ENCODE assay signal across 10 cellular contexts in the genomic region with DNA sequence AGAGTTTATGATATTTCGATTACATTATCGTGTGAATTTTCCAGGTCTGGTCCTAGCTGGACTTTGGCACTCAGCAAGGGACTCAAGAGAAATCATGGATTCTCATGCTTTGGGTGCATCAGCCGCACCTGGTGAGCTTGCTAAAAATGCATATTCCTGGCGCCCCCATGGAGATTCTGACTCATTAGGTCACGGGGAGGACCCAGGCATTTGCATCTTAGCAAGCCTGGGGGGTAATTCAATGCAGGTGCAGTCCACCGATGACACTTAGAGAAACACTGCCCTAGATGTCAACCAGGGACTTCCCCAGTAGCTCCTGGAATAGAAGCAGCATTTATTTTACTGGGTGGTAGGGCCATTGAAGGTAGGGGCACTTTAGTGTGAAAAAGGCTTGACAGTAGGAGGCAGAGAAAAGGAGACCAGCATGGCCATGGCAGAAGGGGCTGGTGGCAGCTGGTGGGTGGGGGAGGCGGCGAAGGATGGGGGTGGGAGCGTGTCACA.
DNase-seq lines count a peak whose midpoint lies in the region; ATAC-seq and TF ChIP-seq lines count a peak whose summit lies in the region.
"Had no signal": no experiment of that assay in that cellular context is flagged by ENCODE, and none has a peak within 500 bp of the region (broad histone marks: within the 10 kb centered on the region; RNA-seq: fewer than 3 reads in every experiment).

No MANE protein-coding gene starts in this region.

- H3K9me3 ChIP-seq in WERI-Rb-1 (ENCODE audit: severe bottlenecking): no peaks in the 10 kb centered on the region

- no peak overlapping the region for H3K4me3 ChIP-seq in WERI-Rb-1 (ENCODE audit: low read depth, low read length)
- H3K4me3 ChIP-seq in foreskin fibroblast (ENCODE audit: low read depth in 1 of 2, low read length in 2 of 2): no peak overlapping the region

- no peak overlapping the region for H3K27ac ChIP-seq in WERI-Rb-1

- H3K4me1 Mint-ChIP-seq in stimulated activated effector memory CD8-positive, alpha-beta T cell treated with anti-CD3 and anti-CD28 coated beads, Interleukin-12 subunit alpha, Interleukin-12 subunit beta, amount 100 ng/mL, for 72 hours: peaks cover 46% of the 10 kb centered on the region

- peak; percentile 43 for DNase-seq in activated CD4-positive, alpha-beta T cell treated with anti-CD3 and anti-CD28 coated beads for 48 hours
- DNase-seq in activated CD4-positive, alpha-beta T cell treated with anti-CD3 and anti-CD28 coated beads, Interleukin-2, amount 50 U/mL, for 4 hours: no peak
- DNase-seq in stimulated activated effector memory CD8-positive, alpha-beta T cell treated with anti-CD3 and anti-CD28 coated beads, Interleukin-12 subunit alpha, Interleukin-12 subunit beta, amount 100 ng/mL, for 72 hours (ENCODE audit: low spot score in 2 of 2): no peak
- no peak for DNase-seq in NCI-H146 treated with DMSO at 0.1 percent for 48 hours (lab: John Stamatoyannopoulos, UW; ENCODE audit: unreplicated experiment)
- DNase-seq in WERI-Rb-1: no peak
- no peak for DNase-seq in foreskin fibroblast
- DNase-seq: left cardiac atrium; stimulated activated CD4-positive, alpha-beta T cell treated with anti-CD3 and anti-CD28 coated beads, Interleukin-4, amount 100 ng/mL, for 4 hours had no signal

- H3K27ac Mint-ChIP-seq in stimulated activated effector memory CD8-positive, alpha-beta T cell treated with anti-CD3 and anti-CD28 coated beads, Interleukin-12 subunit alpha, Interleukin-12 subunit beta, amount 100 ng/mL, for 72 hours: peak overlapping the region; percentile 87

- no peaks in the 10 kb centered on the region for H3K36me3 Mint-ChIP-seq in stimulated activated effector memory CD8-positive, alpha-beta T cell treated with anti-CD3 and anti-CD28 coated beads, Interleukin-12 subunit alpha, Interleukin-12 subunit beta, amount 100 ng/mL, for 72 hours

- H3K9me3 Mint-ChIP-seq in stimulated activated effector memory CD8-positive, alpha-beta T cell treated with anti-CD3 and anti-CD28 coated beads, Interleukin-12 subunit alpha, Interleukin-12 subunit beta, amount 100 ng/mL, for 72 hours: no peaks in the 10 kb centered on the region

- H3K4me3 Mint-ChIP-seq in stimulated activated effector memory CD8-positive, alpha-beta T cell treated with anti-CD3 and anti-CD28 coated beads, Interleukin-12 subunit alpha, Interleukin-12 subunit beta, amount 100 ng/mL, for 72 hours: no peak overlapping the region

- ATAC-seq in GM21723 (IDR thresholded peaks at IDR 0.05; ENCODE audit: unreplicated experiment) (peak; percentile 76), HG03558 (IDR thresholded peaks at IDR 0.05; ENCODE audit: extremely low read depth, unreplicated experiment) (peak; percentile 67)
- peak; percentile 38 for ATAC-seq in stimulated activated effector memory CD8-positive, alpha-beta T cell treated with anti-CD3 and anti-CD28 coated beads, Interleukin-12 subunit alpha, Interleukin-12 subunit beta, amount 100 ng/mL, for 72 hours
- ATAC-seq: left cardiac atrium had no signal

- TF ChIP-seq CTCF in WERI-Rb-1 (IDR thresholded peaks at IDR 0.05; ENCODE audit: low read depth, low read length): no peak
- TF ChIP-seq CTCF in foreskin fibroblast (IDR thresholded peaks at IDR 0.05; ENCODE audit: low read depth, low read length): no peak

- no peaks in the 10 kb centered on the region for H3K27me3 ChIP-seq in WERI-Rb-1 (ENCODE audit: insufficient read depth, low read depth, severe bottlenecking)

- H3K36me3 ChIP-seq in WERI-Rb-1: no peaks in the 10 kb centered on the region
